ENCODE assay signal across 27 cellular contexts in genomic region chr12:124529595-124530276, GRCh38.
"Had no signal": no experiment of that assay in that cellular context is flagged by ENCODE, and none has a peak within 500 bp of the region (broad histone marks: within the 10 kb centered on the region; RNA-seq: fewer than 3 reads in every experiment).

No MANE protein-coding gene starts in this region.

- H3K36me3 ChIP-seq: adrenal gland, brain microvascular endothelial cell had no signal

- H3K4me3 ChIP-seq: adrenal gland, ascending aorta, coronary artery, dorsolateral prefrontal cortex, mucosa of descending colon, skin epidermis had no signal

- H3K27ac Mint-ChIP-seq: activated CD4-positive, alpha-beta T cell treated with anti-CD3 and anti-CD28 coated beads for 36 hours; activated naive CD8-positive, alpha-beta T cell; activated T-cell treated with anti-CD3 and anti-CD28 coated beads, Interleukin-2, amount 50 U/mL, for 72 hours; stimulated activated memory B cell treated with anti-CD40 and anti-IgM and Interleukin-4, amounts not matched to agents 10 μg/mL and 1 μg/mL and 100 μg/mL, for 72 hours; stimulated activated naive CD8-positive, alpha-beta T cell treated with anti-CD3 and anti-CD28 coated beads, Interleukin-15, amount 100 ng/mL, for 72 hours; T-cell; T-helper 2 cell treated with Interferon-gamma antibody and Interleukin-4, amounts not matched to agents 5 μg/mL and 100 μg/mL, for 36 hours had no signal

- H3K36me3 Mint-ChIP-seq: activated naive CD8-positive, alpha-beta T cell had no signal

- H3K27ac ChIP-seq: ascending aorta, brain microvascular endothelial cell, coronary artery had no signal

- H3K9me3 Mint-ChIP-seq: activated T-cell treated with anti-CD3 and anti-CD28 coated beads, Interleukin-2, amount 50 U/mL, for 72 hours; stimulated activated memory B cell treated with anti-CD40 and anti-IgM and Interleukin-4, amounts not matched to agents 10 μg/mL and 1 μg/mL and 100 μg/mL, for 72 hours; stimulated activated naive CD8-positive, alpha-beta T cell treated with anti-CD3 and anti-CD28 coated beads, Interleukin-15, amount 100 ng/mL, for 72 hours; T-cell; T-helper 2 cell treated with Interferon-gamma antibody and Interleukin-4, amounts not matched to agents 5 μg/mL and 100 μg/mL, for 36 hours had no signal

- H3K27me3 Mint-ChIP-seq: activated CD4-positive, alpha-beta T cell treated with anti-CD3 and anti-CD28 coated beads for 36 hours; activated naive CD8-positive, alpha-beta T cell; stimulated activated memory B cell treated with anti-CD40 and anti-IgM and Interleukin-4, amounts not matched to agents 10 μg/mL and 1 μg/mL and 100 μg/mL, for 72 hours; stimulated activated naive CD8-positive, alpha-beta T cell treated with anti-CD3 and anti-CD28 coated beads, Interleukin-15, amount 100 ng/mL, for 72 hours; T-cell had no signal

- ATAC-seq: activated CD4-positive, alpha-beta T cell treated with anti-CD3 and anti-CD28 coated beads for 36 hours; activated T-cell treated with anti-CD3 and anti-CD28 coated beads, Interleukin-2, amount 50 U/mL, for 72 hours; left cardiac atrium; left ventricle myocardium superior; mucosa of descending colon; right cardiac atrium; stimulated activated memory B cell treated with anti-CD40 and anti-IgM and Interleukin-4, amounts not matched to agents 10 μg/mL and 1 μg/mL and 100 μg/mL, for 72 hours; stimulated activated naive CD8-positive, alpha-beta T cell treated with anti-CD3 and anti-CD28 coated beads, Interleukin-15, amount 100 ng/mL, for 72 hours; T-cell had no signal

- H3K4me3 Mint-ChIP-seq: activated CD4-positive, alpha-beta T cell treated with anti-CD3 and anti-CD28 coated beads for 36 hours; activated naive CD8-positive, alpha-beta T cell; activated T-cell treated with anti-CD3 and anti-CD28 coated beads, Interleukin-2, amount 50 U/mL, for 72 hours; stimulated activated memory B cell treated with anti-CD40 and anti-IgM and Interleukin-4, amounts not matched to agents 10 μg/mL and 1 μg/mL and 100 μg/mL, for 72 hours; stimulated activated naive CD8-positive, alpha-beta T cell treated with anti-CD3 and anti-CD28 coated beads, Interleukin-15, amount 100 ng/mL, for 72 hours; T-cell; T-helper 2 cell treated with Interferon-gamma antibody and Interleukin-4, amounts not matched to agents 5 μg/mL and 100 μg/mL, for 36 hours had no signal

- H3K27me3 ChIP-seq: adrenal gland, ascending aorta, brain microvascular endothelial cell, dorsolateral prefrontal cortex had no signal

- DNase-seq: activated CD4-positive, alpha-beta T cell treated with anti-CD3 and anti-CD28 coated beads for 36 hours; activated CD4-positive, alpha-beta T cell treated with anti-CD3 and anti-CD28 coated beads, Interleukin-2, amount 50 U/mL, for 4 hours; activated CD4-positive, CD25-positive, alpha-beta regulatory T cell; activated naive CD4-positive, alpha-beta T cell treated with Interleukin-2 at 50 U/mL for 16 hours; activated T-cell treated with anti-CD3 and anti-CD28 coated beads for 4 hours; activated T-cell treated with anti-CD3 and anti-CD28 coated beads, Interleukin-2, amount 50 U/mL, for 72 hours; adrenal gland; brain microvascular endothelial cell; dorsolateral prefrontal cortex; effector memory CD4-positive, alpha-beta T cell; hippocampal formation; left cardiac atrium; left ventricle myocardium superior; mucosa of descending colon; nucleus accumbens; right cardiac atrium; stimulated activated CD4-positive, alpha-beta T cell treated with anti-CD3 and anti-CD28 coated beads, Interleukin-4, amount 100 ng/mL, for 4 hours; stimulated activated CD8-positive, alpha-beta memory T cell treated with anti-CD3 and anti-CD28 coated beads, Interleukin-4, amount 100 ng/mL, for 48 hours; stimulated activated naive CD8-positive, alpha-beta T cell treated with anti-CD3 and anti-CD28 coated beads, Interleukin-15, amount 100 ng/mL, for 72 hours; substantia nigra; T-cell had no signal

- H3K9me3 ChIP-seq: adrenal gland, ascending aorta, mucosa of descending colon had no signal
